9 cellular contexts compared by ENCODE assay signal in the genomic region with DNA sequence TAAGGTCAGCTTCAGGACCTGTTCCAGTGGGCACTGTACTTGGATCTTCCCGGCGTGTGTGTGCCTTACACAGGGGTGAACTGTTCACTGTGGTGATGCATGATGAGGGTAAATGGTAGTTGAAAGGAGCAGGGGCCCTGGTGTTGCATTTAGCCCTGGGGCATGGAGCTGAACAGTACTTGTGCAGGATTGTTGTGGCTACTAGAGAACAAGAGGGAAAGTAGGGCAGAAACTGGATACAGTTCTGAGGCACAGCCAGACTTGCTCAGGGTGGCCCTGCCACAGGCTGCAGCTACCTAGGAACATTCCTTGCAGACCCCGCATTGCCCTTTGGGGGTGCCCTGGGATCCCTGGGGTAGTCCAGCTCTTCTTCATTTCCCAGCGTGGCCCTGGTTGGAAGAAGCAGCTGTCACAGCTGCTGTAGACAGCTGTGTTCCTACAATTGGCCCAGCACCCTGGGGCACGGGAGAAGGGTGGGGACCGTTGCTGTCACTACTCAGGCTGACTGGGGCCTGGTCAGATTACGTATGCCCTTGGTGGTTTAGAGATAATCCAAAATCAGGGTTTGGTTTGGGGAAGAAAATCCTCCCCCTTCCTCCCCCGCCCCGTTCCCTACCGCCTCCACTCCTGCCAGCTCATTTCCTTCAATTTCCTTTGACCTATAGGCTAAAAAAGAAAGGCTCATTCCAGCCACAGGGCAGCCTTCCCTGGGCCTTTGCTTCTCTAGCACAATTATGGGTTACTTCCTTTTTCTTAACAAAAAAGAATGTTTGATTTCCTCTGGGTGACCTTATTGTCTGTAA.
DNase-seq lines count a peak whose midpoint lies in the region; ATAC-seq and TF ChIP-seq lines count a peak whose summit lies in the region.
"Had no signal": no experiment of that assay in that cellular context is flagged by ENCODE, and none has a peak within 500 bp of the region (broad histone marks: within the 10 kb centered on the region; RNA-seq: fewer than 3 reads in every experiment).

No MANE protein-coding gene starts in this region.

- H3K4me1 Mint-ChIP-seq in T-cell: no peaks in the 10 kb centered on the region

- H3K9me3 Mint-ChIP-seq in T-cell: no peaks in the 10 kb centered on the region

- CTCF ChIA-PET in T-cell (lab: Charles Lee): no interaction called here

- H3K4me3 Mint-ChIP-seq in T-cell: no peak overlapping the region

- H3K27me3 Mint-ChIP-seq in T-cell: no peaks in the 10 kb centered on the region

- peak; percentile 21 for ATAC-seq in omental fat pad (ENCODE audit: low FRiP score)
- no peak for ATAC-seq in T-cell (replicated peaks in 1 of 4)
- ATAC-seq in GM19351 (IDR thresholded peaks at IDR 0.05; ENCODE audit: unreplicated experiment): no peak
- no peak for ATAC-seq in GM18520 (IDR thresholded peaks at IDR 0.05; ENCODE audit: unreplicated experiment)

- no peak for TF ChIP-seq CTCF in omental fat pad (IDR thresholded peaks at IDR 0.05)

- DNase-seq in COLO668 (lab: John Stamatoyannopoulos, UW; ENCODE audit: unreplicated experiment) (peak; percentile 43), NCI-H2171 treated with DMSO at 0.1 percent for 48 hours (lab: John Stamatoyannopoulos, UW) (peak; percentile 68), epithelial cell of prostate (ENCODE audit: low read depth, low spot score) (no peak), omental fat pad (ENCODE audit: low spot score) (no peak), T-cell (no peak), AG08396 (ENCODE audit: low spot score) (no peak)
- DNase-seq: activated CD4-positive, alpha-beta T cell treated with anti-CD3 and anti-CD28 coated beads, Interleukin-2, amount 50 U/mL, for 48 hours had no signal

- POLR2A ChIA-PET in T-cell (lab: Charles Lee): no interaction called here

- peak overlapping the region; percentile 42 for H3K27ac ChIP-seq in epithelial cell of prostate

- H3K36me3 Mint-ChIP-seq in T-cell: no peaks in the 10 kb centered on the region

- no peak overlapping the region for H3K27ac Mint-ChIP-seq in T-cell

Comparison
In these comparisons a context has a peak if more than half of its experiments do, and no peak if none do; other contexts are left out.
1. DNase-seq: peak in COLO668 (single experiment) and NCI-H2171 treated with DMSO at 0.1 percent for 48 hours (single experiment); none in epithelial cell of prostate (single experiment), omental fat pad (single experiment), T-cell (0 of 34) and AG08396 (single experiment).